In genomic region chr10:6072215-6072941, GRCh38 we compare ENCODE assay signal across 10 cellular contexts. TPM values are rescaled to one million over a fixed set of nuclear protein-coding genes. Genes with fewer than 3 reads are reported as not detected.
A peak's percentile ranks its signal among the peaks of the same experiment; 100 is the strongest.
DNase-seq lines count a peak whose midpoint lies in the region; ATAC-seq and TF ChIP-seq lines count a peak whose summit lies in the region.
"Had no signal": no experiment of that assay in that cellular context is flagged by ENCODE, and none has a peak within 500 bp of the region (broad histone marks: within the 10 kb centered on the region; RNA-seq: fewer than 3 reads in every experiment).

No MANE protein-coding gene starts in this region.

- peak overlapping the region; percentile 96 for H3K27ac Mint-ChIP-seq in activated CD4-positive, alpha-beta memory T cell treated with anti-CD3 and anti-CD28 coated beads for 36 hours
- no peak overlapping the region for H3K27ac Mint-ChIP-seq in GM23338

- H3K27ac ChIP-seq in spleen (peak overlapping the region; percentile 38 to 82 (median 78)), GM23338 (ENCODE audit: low read depth) (no peak overlapping the region)
- H3K27ac ChIP-seq: KMS-11 had no signal

- H3K27me3 Mint-ChIP-seq in activated CD4-positive, alpha-beta memory T cell treated with anti-CD3 and anti-CD28 coated beads for 36 hours, result peaks cover 3% of the 10 kb centered on the region
- peaks cover 1% of the 10 kb centered on the region for H3K27me3 Mint-ChIP-seq in GM23338 (ENCODE audit: insufficient read depth, low read depth, poor library complexity)

- no peak for TF ChIP-seq CTCF in spleen (IDR thresholded peaks at IDR 0.05 in 8 of 11, conservative IDR thresholded peaks at IDR 0.05 in 3 of 11)
- no peak for TF ChIP-seq CTCF in GM23338 (conservative IDR thresholded peaks at IDR 0.05; ENCODE audit: low read depth in 2 of 2)

- H3F3A ChIP-seq in GM23338 (replicated peaks; ENCODE audit: low read depth), result no peaks in the 10 kb centered on the region

- peaks cover 2% of the 10 kb centered on the region for H3K9me3 Mint-ChIP-seq in activated CD4-positive, alpha-beta memory T cell treated with anti-CD3 and anti-CD28 coated beads for 36 hours
- no peaks in the 10 kb centered on the region for H3K9me3 Mint-ChIP-seq in GM23338

- H4K20me1 ChIP-seq in GM23338 (replicated peaks; ENCODE audit: insufficient read depth), result no peaks in the 10 kb centered on the region

- CTCF ChIA-PET in activated CD4-positive, alpha-beta memory T cell treated with anti-CD3 and anti-CD28 coated beads for 36 hours (lab: Charles Lee), result interaction anchor here (0.9 to 10.3 kb wide), 9 partner anchors 9 to 130 kb away, joined by 3 to 112 read pairs (median 7); partner anchors contain the start of genes IL2RA and PFKFB3

- H3K4me3 ChIP-seq in spleen (peak overlapping the region in 1 of 8 donors; percentile 18), GM23338 (no peak overlapping the region)

- 47 to 63% (median 47%) methylated on average over 13 of the region's 13 CpGs for WGBS in spleen, 5 donors

- peak overlapping the region; percentile 42 for H3K4me3 Mint-ChIP-seq in activated CD4-positive, alpha-beta memory T cell treated with anti-CD3 and anti-CD28 coated beads for 36 hours
- H3K4me3 Mint-ChIP-seq in GM23338, result no peak overlapping the region

- H3K36me3 ChIP-seq in spleen (no peaks in the 10 kb centered on the region), GM23338 (ENCODE audit: insufficient read depth) (no peaks in the 10 kb centered on the region)

- no peak overlapping the region for H2AFZ ChIP-seq in GM23338

- ATAC-seq in HG02623 (IDR thresholded peaks at IDR 0.05; ENCODE audit: unreplicated experiment), result peak; percentile 59
- no peak for ATAC-seq in GM23338

- no peak overlapping the region for H3K4me2 ChIP-seq in GM23338
- H3K4me2 ChIP-seq: KMS-11 had no signal

- intact Hi-C loops in activated CD4-positive, alpha-beta memory T cell treated with anti-CD3 and anti-CD28 coated beads for 36 hours (cut with micrococcal nuclease), result loop anchor here (5.0 kb wide), 2 partner anchors 95 to 755 kb away; partner anchors contain the start of gene IL15RA
- intact Hi-C loops in spleen (cut with DNase I; ENCODE audit: low total_unique reads), result no loop called here

- H3K79me2 ChIP-seq in GM23338 (replicated peaks; ENCODE audit: insufficient read depth), result no peaks in the 10 kb centered on the region

- TF ChIP-seq POLR2A in spleen (IDR thresholded peaks at IDR 0.05), result no peak

- no peaks in the 10 kb centered on the region for H3K9me2 ChIP-seq in GM23338 (ENCODE audit: insufficient read depth)

- H3K36me3 Mint-ChIP-seq in activated CD4-positive, alpha-beta memory T cell treated with anti-CD3 and anti-CD28 coated beads for 36 hours, result no peaks in the 10 kb centered on the region
- no peaks in the 10 kb centered on the region; the same call in 2 of the 3 replicates for H3K36me3 Mint-ChIP-seq in GM23338 (ENCODE audit: low read depth)

- H3K4me1 ChIP-seq in spleen (peaks cover 24 to 68% (median 58%) of the 10 kb centered on the region in 6 donors), GM23338 (ENCODE audit: insufficient read depth) (no peaks in the 10 kb centered on the region)

- POLR2A ChIA-PET in activated CD4-positive, alpha-beta memory T cell treated with anti-CD3 and anti-CD28 coated beads for 36 hours (lab: Charles Lee), result interaction anchor here (0.6 to 14.3 kb wide), 7 partner anchors 9 to 1629 kb away, joined by 3 to 343 read pairs (median 10); partner anchors contain the start of gene IL2RA

- H3K27me3 ChIP-seq in spleen (replicated peaks in 1 of 7) (no peaks in the 10 kb centered on the region), GM23338 (ENCODE audit: insufficient read depth) (no peaks in the 10 kb centered on the region)

- DNase-seq in SIG-M5 treated with dmso at 0.1 percent for 504 hours (lab: John Stamatoyannopoulos, UW; ENCODE audit: unreplicated experiment), result peak; percentile 8
- DNase-seq in SIG-M5 (lab: John Stamatoyannopoulos, UW), result no peak
- peak; percentile 67 for DNase-seq in activated CD4-positive, alpha-beta memory T cell treated with anti-CD3 and anti-CD28 coated beads for 36 hours
- DNase-seq in spleen, result no peak
- no peak for DNase-seq in GM23338 (ENCODE audit: low spot score)
- DNase-seq in AG20443 (ENCODE audit: low spot score), result no peak
- no peak for DNase-seq in D341Med (ENCODE audit: low spot score)

- H3K4me1 Mint-ChIP-seq in activated CD4-positive, alpha-beta memory T cell treated with anti-CD3 and anti-CD28 coated beads for 36 hours (ENCODE audit: low read depth), result peaks cover 91% of the 10 kb centered on the region
- no peaks in the 10 kb centered on the region for H3K4me1 Mint-ChIP-seq in GM23338

- no peaks in the 10 kb centered on the region for H3K9me3 ChIP-seq in spleen

TF ChIP-seq in GM23338, 12 proteins besides CTCF, POLR2A, EP300 and RAD21:
- no peak for TF ChIP-seq ZNF331 (CRISPR knock-in tag; IDR thresholded peaks at IDR 0.05; ENCODE audit: low read depth)
- TF ChIP-seq REST (IDR thresholded peaks at IDR 0.05; ENCODE audit: unreplicated experiment), result no peak
TF ChIP-seq in GM23338: peak in this region for 0.

RNA-seq across cellular contexts. Expression of gene IL2RA, which starts 10.2 kb away (rescaled TPM):
- total RNA-seq in activated CD4-positive, alpha-beta memory T cell treated with anti-CD3 and anti-CD28 coated beads for 36 hours, result 100 to 1,000 TPM; 961 to 988 TPM
- 10 to 100 TPM in 5 of 7 donors, 1 to 10 TPM in 2; 3.5 to 78.7 (median 22.8) TPM for total RNA-seq in spleen
- 1 to 10 TPM; 5.0 to 9.7 (median 5.6) TPM for polyA plus RNA-seq in spleen
- not detected in 2 replicates for total RNA-seq in GM23338 (2014; rRNA removed; shearing (Covaris generic))
- not detected in 2 replicates for polyA plus RNA-seq in GM23338 (2016; fragmentation: Nextera tagmentation; extraction: Ambion mirVana)
- polyA plus RNA-seq: AG04450 had no signal

RNA-seq across cellular contexts. Expression of gene RBM17, which starts 16.5 kb away (rescaled TPM):
- total RNA-seq in activated CD4-positive, alpha-beta memory T cell treated with anti-CD3 and anti-CD28 coated beads for 36 hours, result 100 to 1,000 TPM; 151 to 155 TPM
- total RNA-seq in spleen, result 100 to 1,000 TPM in 6 of 7 donors, 10 to 100 TPM in 1; 93.2 to 140 (median 120) TPM
- 100 to 1,000 TPM in 1 of 3 donors, 10 to 100 TPM in 2; 63.1 to 100 (median 93.5) TPM for polyA plus RNA-seq in spleen
- total RNA-seq in GM23338 (2014; rRNA removed; shearing (Covaris generic)), result 54.7 and 90.5 TPM in 2 replicates
- polyA plus RNA-seq in GM23338 (2016; fragmentation: Nextera tagmentation; extraction: Ambion mirVana), result 257 and 281 TPM in 2 replicates

Comparison
In these comparisons a context has a peak if more than half of its experiments do, and no peak if none do; other contexts are left out.
1. DNase-seq: peak in SIG-M5 treated with dmso at 0.1 percent for 504 hours (single experiment) and activated CD4-positive, alpha-beta memory T cell treated with anti-CD3 and anti-CD28 coated beads for 36 hours (single experiment); none in SIG-M5 (single experiment), spleen (single experiment), GM23338 (single experiment), AG20443 (single experiment) and D341Med (single experiment).
2. RNA of gene IL2RA, which starts 10.2 kb away (total RNA-seq): 961 to 988 TPM in activated CD4-positive, alpha-beta memory T cell treated with anti-CD3 and anti-CD28 coated beads for 36 hours; 3.5 to 78.7 TPM in spleen and not detected in GM23338; every median in the first group is over 10 times any median in the second.